In the genomic region with DNA sequence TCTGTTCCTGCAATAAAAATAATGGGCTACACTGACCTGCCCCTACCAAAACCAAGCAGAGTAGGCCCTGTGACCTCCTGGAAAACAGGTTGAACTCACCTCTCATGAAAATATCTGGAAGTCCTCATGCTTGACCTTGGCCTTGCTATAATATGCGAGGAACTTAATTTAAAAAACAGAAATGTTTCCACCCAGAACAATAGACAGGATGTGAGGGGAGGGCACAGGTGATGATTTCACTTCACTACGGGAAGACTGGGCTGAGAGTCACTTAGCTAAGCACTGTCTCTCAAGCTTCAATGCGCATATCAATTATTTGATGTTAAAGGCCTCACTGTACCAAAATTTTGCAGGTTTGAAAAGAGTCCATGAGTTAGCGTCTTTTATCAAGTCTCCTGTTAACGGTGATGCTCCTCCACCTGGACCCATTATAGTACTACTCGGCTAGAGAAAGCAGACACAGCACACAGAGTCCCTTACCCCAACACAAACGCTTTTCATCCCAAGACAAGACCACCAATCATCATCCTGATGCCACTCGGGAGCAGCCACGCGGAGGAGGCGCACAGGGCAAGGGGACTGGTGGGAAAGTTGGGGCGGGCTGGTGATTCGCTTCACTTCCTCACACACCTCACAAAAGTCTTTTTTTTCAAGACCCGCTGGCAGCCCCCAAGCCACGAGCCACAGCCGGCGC, we compare ENCODE assay signal across 8 cellular contexts. TPM values are rescaled to one million over a fixed set of nuclear protein-coding genes. Genes with fewer than 3 reads are reported as not detected.
DNase-seq lines count a peak whose midpoint lies in the region; ATAC-seq, FAIRE-seq and TF ChIP-seq lines count a peak whose summit lies in the region.

No MANE protein-coding gene starts in this region.

- no peaks in the 10 kb centered on the region for H4K20me1 ChIP-seq in KMS-11 (ENCODE audit: insufficient read depth)

- no peaks in the 10 kb centered on the region for H3K27me3 ChIP-seq in KMS-11 (ENCODE audit: insufficient read depth, low read depth)
- H3K27me3 ChIP-seq in kidney epithelial cell (ENCODE audit: control insufficient read depth, insufficient read depth, low read length): no peaks in the 10 kb centered on the region
- no peaks in the 10 kb centered on the region for H3K27me3 ChIP-seq in subcutaneous abdominal adipose tissue (ENCODE audit: control insufficient read depth in 5 of 5, insufficient read depth in 4 of 5, low read length in 5 of 5)

- no peaks in the 10 kb centered on the region for H3K79me2 ChIP-seq in KMS-11 (ENCODE audit: insufficient read depth, low read depth)

- H3K9ac ChIP-seq in KMS-11 (peak overlapping the region; percentile 76; the same call in 1 of the 2 replicates), subcutaneous abdominal adipose tissue (ENCODE audit: low read length in 5 of 5) (peak overlapping the region; percentile 90 to 98 (median 93))

- DNase-seq in GM12891 (ENCODE audit: insufficient read length, low spot score): no peak
- DNase-seq in astrocyte of the spinal cord (ENCODE audit: low read depth, low spot score): peak; percentile 6
- no peak for DNase-seq in kidney epithelial cell (ENCODE audit: low read depth)
- DNase-seq in HTR-8/SVneo (ENCODE audit: insufficient read length, low spot score): no peak
- no peak for DNase-seq in D721Med (ENCODE audit: insufficient read length, low spot score)

- in situ Hi-C loops in astrocyte of the spinal cord (cut with HindIII; ENCODE audit: low sequenced_read_pairs): no loop called here

- no peak for TF ChIP-seq POLR2A in GM12891 (IDR thresholded peaks at IDR 0.05; ENCODE audit: low read depth, low read length)

- no peak overlapping the region for H3K4me3 ChIP-seq in KMS-11 (IDR thresholded peaks at IDR 0.05; ENCODE audit: insufficient read depth, low read depth, low read length)
- H3K4me3 ChIP-seq in astrocyte of the spinal cord (ENCODE audit: low read depth, low read length): peak overlapping the region; percentile 83
- peak overlapping the region; percentile 82 for H3K4me3 ChIP-seq in kidney epithelial cell (ENCODE audit: low read depth, low read length)
- H3K4me3 ChIP-seq in subcutaneous abdominal adipose tissue (ENCODE audit: low read depth in 1 of 5, low read length in 5 of 5): peak overlapping the region; percentile 88 to 97 (median 95)

- H3K4me2 ChIP-seq in KMS-11: no peak overlapping the region

- H3K9me3 ChIP-seq in subcutaneous abdominal adipose tissue (ENCODE audit: control insufficient read depth in 5 of 5, low read length in 5 of 5): peaks cover 9 to 19% (median 18%) of the 10 kb centered on the region in 5 donors

- FAIRE-seq in GM12891 (lab: Jason Lieb, UNC): no peak
- FAIRE-seq in HTR-8/SVneo (lab: Jason Lieb, UNC): no peak
- no peak for FAIRE-seq in D721Med (lab: Jason Lieb, UNC)

- ATAC-seq in HG03521 (IDR thresholded peaks at IDR 0.05; ENCODE audit: unreplicated experiment): no peak

- H3K36me3 ChIP-seq in KMS-11 (ENCODE audit: insufficient read depth) (no peaks in the 10 kb centered on the region), kidney epithelial cell (ENCODE audit: control insufficient read depth, insufficient read depth, low read length) (peaks cover 3% of the 10 kb centered on the region), subcutaneous abdominal adipose tissue (ENCODE audit: control insufficient read depth in 5 of 5, insufficient read depth in 5 of 5, low read length in 5 of 5) (peaks cover 17 to 33% (median 28%) of the 10 kb centered on the region in 5 donors)

- H3K27ac ChIP-seq in KMS-11: no peak overlapping the region
- peak overlapping the region; percentile 89 for H3K27ac ChIP-seq in subcutaneous abdominal adipose tissue (ENCODE audit: low read depth, low read length)

- H2AFZ ChIP-seq in KMS-11 (ENCODE audit: low read depth): no peak overlapping the region

- no peaks in the 10 kb centered on the region for H3K4me1 ChIP-seq in KMS-11 (ENCODE audit: low read depth, poor library complexity, severe bottlenecking)
- H3K4me1 ChIP-seq in subcutaneous abdominal adipose tissue (ENCODE audit: control insufficient read depth in 5 of 5, insufficient read depth in 5 of 5, low read length in 5 of 5): peaks cover 0 to 18% (median 16%) of the 10 kb centered on the region in 5 donors

- TF ChIP-seq CTCF in KMS-11 (conservative IDR thresholded peaks at IDR 0.05; ENCODE audit: low read depth, low read length) (no peak), astrocyte of the spinal cord (IDR thresholded peaks at IDR 0.05; ENCODE audit: low read depth, low read length) (no peak), kidney epithelial cell (IDR thresholded peaks at IDR 0.05; ENCODE audit: insufficient read depth, low read length, poor library complexity, severe bottlenecking) (no peak), D721Med (IDR thresholded peaks at IDR 0.05; ENCODE audit: insufficient read depth, missing control alignments) (no peak)

TF ChIP-seq in GM12891, 5 proteins besides CTCF, POLR2A, EP300 and RAD21:
- no peak for TF ChIP-seq PAX5 (IDR thresholded peaks at IDR 0.05; ENCODE audit: insufficient read depth, low read length, severe bottlenecking)
- peak; percentile 40 for TF ChIP-seq SPI1 (IDR thresholded peaks at IDR 0.05; ENCODE audit: low read depth, low read length)

RNA-seq across cellular contexts. Expression of gene ZNF721, which starts 25.9 kb away (rescaled TPM):
- 17.4 TPM for polyA plus RNA-seq in GM12891 (2012; ENCODE audit: low read depth, missing spikeins)
- total RNA-seq in kidney epithelial cell: 10.9 and 16.4 TPM in 2 replicates

RNA-seq across cellular contexts. Expression of gene PIGG, which starts 26.0 kb away (rescaled TPM):
- polyA plus RNA-seq in GM12891 (2012; ENCODE audit: low read depth, missing spikeins): 24.9 TPM
- 48.9 and 51.6 TPM in 2 replicates for total RNA-seq in kidney epithelial cell
